In the genomic region with DNA sequence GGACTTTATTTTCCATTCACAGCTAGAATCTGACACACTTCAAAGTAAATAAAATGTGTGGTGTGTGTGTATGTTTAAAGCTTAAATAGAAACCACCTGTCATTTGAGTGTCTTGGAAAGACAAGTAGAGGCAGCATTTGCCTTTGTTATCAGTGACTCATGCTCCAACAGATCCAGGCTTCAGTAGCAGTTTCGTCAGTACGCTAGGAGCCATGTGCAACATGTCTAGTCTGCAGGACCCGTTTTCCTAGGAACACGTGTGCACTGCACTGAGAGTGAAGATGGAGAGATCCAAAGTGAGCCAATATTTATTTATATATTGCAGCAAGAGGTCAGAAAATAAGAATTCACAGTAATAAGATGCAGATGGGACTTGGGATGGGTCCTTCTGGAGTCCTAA, we compare ENCODE assay signal across 12 cellular contexts. TPM values are rescaled to one million over a fixed set of nuclear protein-coding genes. Genes with fewer than 3 reads are reported as not detected.
A peak's percentile ranks its signal among the peaks of the same experiment; 100 is the strongest.
DNase-seq lines count a peak whose midpoint lies in the region; TF ChIP-seq lines count a peak whose summit lies in the region.
"Had no signal": no experiment of that assay in that cellular context is flagged by ENCODE, and none has a peak within 500 bp of the region (broad histone marks: within the 10 kb centered on the region; RNA-seq: fewer than 3 reads in every experiment).

No MANE protein-coding gene starts in this region.

- H3K4me3 ChIP-seq in AG09309 (ENCODE audit: control insufficient read depth, low read depth, low read length), result no peak overlapping the region
- no peak overlapping the region for H3K4me3 ChIP-seq in SK-N-SH (ENCODE audit: low read depth in 2 of 2, low read length in 1 of 2)
- no peak overlapping the region for H3K4me3 ChIP-seq in fibroblast of villous mesenchyme (ENCODE audit: low read depth, low read length)

- H3K27me3 ChIP-seq in SK-N-SH (ENCODE audit: insufficient read depth), result no peaks in the 10 kb centered on the region

- 0 out of 2 replicates have a peak overlapping the region, but pooled peaks have one; percentile 15 for H3K4me2 ChIP-seq in SK-N-SH

- CTCF ChIA-PET in SK-N-SH (lab: Yijun Ruan, JAX), result no interaction called here

- peaks cover 42% of the 10 kb centered on the region; the same call in 1 of the 2 replicates for H3K79me2 ChIP-seq in SK-N-SH (ENCODE audit: insufficient read depth)

- no peaks in the 10 kb centered on the region for H4K20me1 ChIP-seq in SK-N-SH (ENCODE audit: insufficient read depth)

- no peaks in the 10 kb centered on the region for H3K9me2 ChIP-seq in SK-N-SH

- H3K9ac ChIP-seq in SK-N-SH, result no peak overlapping the region

- H3K4me1 ChIP-seq in SK-N-SH (ENCODE audit: control insufficient read depth in 1 of 2, insufficient read depth in 2 of 2, low read depth in 1 of 2, low read length in 1 of 2), result peaks cover 30 to 33% of the 10 kb centered on the region in 2 experiments; a peak in 3 of 4 replicates

- POLR2A ChIA-PET in SK-N-SH (lab: Yijun Ruan, JAX), result no interaction called here

- peak overlapping the region; percentile 57 to 91 for H3K27ac ChIP-seq in SK-N-SH (ENCODE audit: low read depth in 2 of 2, low read length in 1 of 2)

- no peaks in the 10 kb centered on the region for H3K9me3 ChIP-seq in SK-N-SH

- TF ChIP-seq CTCF in AG09309 (IDR thresholded peaks at IDR 0.05; ENCODE audit: control insufficient read depth, insufficient read depth, low read depth, low read length, missing control alignments), result no peak
- TF ChIP-seq CTCF in SK-N-SH (IDR thresholded peaks at IDR 0.05), result no peak
- no peak for TF ChIP-seq CTCF in fibroblast of villous mesenchyme (IDR thresholded peaks at IDR 0.05; ENCODE audit: insufficient read depth, low read depth, low read length)

- H3F3A ChIP-seq in SK-N-SH (replicated peaks; ENCODE audit: insufficient read depth), result peaks cover 22% of the 10 kb centered on the region

- DNase-seq in AG09309 (ENCODE audit: low read depth) (peak; percentile 78), HCEC 1CT (peak; percentile 80), SK-N-SH (peak; percentile 24), fibroblast of villous mesenchyme (ENCODE audit: low read depth) (peak; percentile 99), NCI-H2227 (lab: John Stamatoyannopoulos, UW; ENCODE audit: unreplicated experiment) (no peak), OCI-M2 (lab: John Stamatoyannopoulos, UW; ENCODE audit: unreplicated experiment) (no peak), NCI-H69 (lab: John Stamatoyannopoulos, UW) (no peak)
- no peak for DNase-seq in activated effector memory CD4-positive, alpha-beta T cell treated with Interleukin-2 at 50 U/mL for 16 hours
- DNase-seq: COR-L47, immature natural killer cell, MM.1S, nephron progenitor cell had no signal

- H3K36me3 ChIP-seq in SK-N-SH (replicated peaks in 1 of 2; ENCODE audit: control insufficient read depth in 1 of 2, insufficient read depth in 2 of 2, low read length in 1 of 2), result peaks cover 0 to 5% of the 10 kb centered on the region in 2 experiments

- WGBS in SK-N-SH (ENCODE audit: low lambda C conversion rate), result 6% methylated on average over 4 of the region's 4 CpGs

- peak; percentile 11; the same call in 1 of the 2 replicates for TF ChIP-seq RAD21 in SK-N-SH (IDR thresholded peaks at IDR 0.05; ENCODE audit: low read length)

- TF ChIP-seq EP300 in SK-N-SH (IDR thresholded peaks at IDR 0.05; ENCODE audit: borderline replicate concordance in 1 of 2, low read depth in 1 of 2, low read length in 1 of 2), result peak; percentile 43 to 71; a peak in 2 of 4 replicates

- no peak overlapping the region for H2AFZ ChIP-seq in SK-N-SH (ENCODE audit: low read depth)

TF ChIP-seq in SK-N-SH, 30 proteins besides CTCF, POLR2A, EP300 and RAD21 (continues in another document):
- peak; percentile 70 for TF ChIP-seq GATA2 (CRISPR knock-in tag; IDR thresholded peaks at IDR 0.05)
- TF ChIP-seq, protein P1, sequence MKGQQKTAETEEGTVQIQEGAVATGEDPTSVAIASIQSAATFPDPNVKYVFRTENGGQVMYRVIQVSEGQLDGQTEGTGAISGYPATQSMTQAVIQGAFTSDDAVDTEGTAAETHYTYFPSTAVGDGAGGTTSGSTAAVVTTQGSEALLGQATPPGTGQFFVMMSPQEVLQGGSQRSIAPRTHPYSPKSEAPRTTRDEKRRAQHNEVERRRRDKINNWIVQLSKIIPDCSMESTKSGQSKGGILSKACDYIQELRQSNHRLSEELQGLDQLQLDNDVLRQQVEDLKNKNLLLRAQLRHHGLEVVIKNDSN (IDR thresholded peaks at IDR 0.05; ENCODE audit: borderline replicate concordance, low read depth), result peak; percentile 58; the same call in 1 of the 2 replicates
- TF ChIP-seq SIN3A (IDR thresholded peaks at IDR 0.05; ENCODE audit: borderline replicate concordance, low read depth, low read length), result peak; percentile 58; the same call in 1 of the 2 replicates
- peak; percentile 98 for TF ChIP-seq MXI1 (IDR thresholded peaks at IDR 0.05; ENCODE audit: low read depth, low read length)
- TF ChIP-seq POLR2AphosphoS5 (IDR thresholded peaks at IDR 0.05; ENCODE audit: low read depth, low read length), result peak; percentile 64
- TF ChIP-seq CHD2 (IDR thresholded peaks at IDR 0.05; ENCODE audit: low read length, partially characterized antibody), result peak; percentile 27
- no peak for TF ChIP-seq TEAD4 (IDR thresholded peaks at IDR 0.05; ENCODE audit: borderline replicate concordance, insufficient read depth)
- no peak for TF ChIP-seq RXRA (IDR thresholded peaks at IDR 0.05; ENCODE audit: borderline replicate concordance, low read depth)
- TF ChIP-seq RFX5 (IDR thresholded peaks at IDR 0.05; ENCODE audit: low read length), result no peak
- TF ChIP-seq MEF2A (IDR thresholded peaks at IDR 0.05; ENCODE audit: borderline replicate concordance, low read depth), result no peak
- TF ChIP-seq EZH2phosphoT487 (IDR thresholded peaks at IDR 0.05; ENCODE audit: borderline replicate concordance, low read depth), result no peak
- TF ChIP-seq, protein P2, sequence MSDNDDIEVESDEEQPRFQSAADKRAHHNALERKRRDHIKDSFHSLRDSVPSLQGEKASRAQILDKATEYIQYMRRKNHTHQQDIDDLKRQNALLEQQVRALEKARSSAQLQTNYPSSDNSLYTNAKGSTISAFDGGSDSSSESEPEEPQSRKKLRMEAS (IDR thresholded peaks at IDR 0.05; ENCODE audit: low read depth), result peak; percentile 95
- TF ChIP-seq, protein P3, sequence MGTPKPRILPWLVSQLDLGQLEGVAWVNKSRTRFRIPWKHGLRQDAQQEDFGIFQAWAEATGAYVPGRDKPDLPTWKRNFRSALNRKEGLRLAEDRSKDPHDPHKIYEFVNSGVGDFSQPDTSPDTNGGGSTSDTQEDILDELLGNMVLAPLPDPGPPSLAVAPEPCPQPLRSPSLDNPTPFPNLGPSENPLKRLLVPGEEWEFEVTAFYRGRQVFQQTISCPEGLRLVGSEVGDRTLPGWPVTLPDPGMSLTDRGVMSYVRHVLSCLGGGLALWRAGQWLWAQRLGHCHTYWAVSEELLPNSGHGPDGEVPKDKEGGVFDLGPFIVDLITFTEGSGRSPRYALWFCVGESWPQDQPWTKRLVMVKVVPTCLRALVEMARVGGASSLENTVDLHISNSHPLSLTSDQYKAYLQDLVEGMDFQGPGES (IDR thresholded peaks at IDR 0.05; ENCODE audit: low read depth, low read length), result no peak
- TF ChIP-seq GABPA (IDR thresholded peaks at IDR 0.05; ENCODE audit: low read depth), result no peak
- TF ChIP-seq YY1 (IDR thresholded peaks at IDR 0.05; ENCODE audit: low read depth), result no peak
- TF ChIP-seq, protein P4, sequence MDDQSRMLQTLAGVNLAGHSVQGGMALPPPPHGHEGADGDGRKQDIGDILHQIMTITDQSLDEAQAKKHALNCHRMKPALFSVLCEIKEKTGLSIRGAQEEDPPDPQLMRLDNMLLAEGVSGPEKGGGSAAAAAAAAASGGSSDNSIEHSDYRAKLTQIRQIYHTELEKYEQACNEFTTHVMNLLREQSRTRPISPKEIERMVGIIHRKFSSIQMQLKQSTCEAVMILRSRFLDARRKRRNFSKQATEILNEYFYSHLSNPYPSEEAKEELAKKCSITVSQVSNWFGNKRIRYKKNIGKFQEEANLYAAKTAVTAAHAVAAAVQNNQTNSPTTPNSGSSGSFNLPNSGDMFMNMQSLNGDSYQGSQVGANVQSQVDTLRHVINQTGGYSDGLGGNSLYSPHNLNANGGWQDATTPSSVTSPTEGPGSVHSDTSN (IDR thresholded peaks at IDR 0.05), result peak; percentile 70
- TF ChIP-seq, protein P5, sequence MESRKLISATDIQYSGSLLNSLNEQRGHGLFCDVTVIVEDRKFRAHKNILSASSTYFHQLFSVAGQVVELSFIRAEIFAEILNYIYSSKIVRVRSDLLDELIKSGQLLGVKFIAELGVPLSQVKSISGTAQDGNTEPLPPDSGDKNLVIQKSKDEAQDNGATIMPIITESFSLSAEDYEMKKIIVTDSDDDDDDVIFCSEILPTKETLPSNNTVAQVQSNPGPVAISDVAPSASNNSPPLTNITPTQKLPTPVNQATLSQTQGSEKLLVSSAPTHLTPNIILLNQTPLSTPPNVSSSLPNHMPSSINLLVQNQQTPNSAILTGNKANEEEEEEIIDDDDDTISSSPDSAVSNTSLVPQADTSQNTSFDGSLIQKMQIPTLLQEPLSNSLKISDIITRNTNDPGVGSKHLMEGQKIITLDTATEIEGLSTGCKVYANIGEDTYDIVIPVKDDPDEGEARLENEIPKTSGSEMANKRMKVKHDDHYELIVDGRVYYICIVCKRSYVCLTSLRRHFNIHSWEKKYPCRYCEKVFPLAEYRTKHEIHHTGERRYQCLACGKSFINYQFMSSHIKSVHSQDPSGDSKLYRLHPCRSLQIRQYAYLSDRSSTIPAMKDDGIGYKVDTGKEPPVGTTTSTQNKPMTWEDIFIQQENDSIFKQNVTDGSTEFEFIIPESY (IDR thresholded peaks at IDR 0.05; ENCODE audit: borderline replicate concordance, low read depth), result no peak
- peak; percentile 45; the same call in 1 of the 2 replicates for TF ChIP-seq RCOR1 (IDR thresholded peaks at IDR 0.05; ENCODE audit: low read length)
- no peak for TF ChIP-seq NRF1 (IDR thresholded peaks at IDR 0.05; ENCODE audit: low read depth, low read length)
- TF ChIP-seq SMC3 (IDR thresholded peaks at IDR 0.05; ENCODE audit: low read depth, low read length), result no peak
- TF ChIP-seq FOSL2 (IDR thresholded peaks at IDR 0.05; ENCODE audit: borderline replicate concordance, low read depth), result peak; percentile 71; the same call in 1 of the 2 replicates
- peak; percentile 37; the same call in 1 of the 2 replicates for TF ChIP-seq FOXJ3 (CRISPR knock-in tag; IDR thresholded peaks at IDR 0.05)
- no peak for TF ChIP-seq ELF1 (IDR thresholded peaks at IDR 0.05)
- TF ChIP-seq TCF12 (IDR thresholded peaks at IDR 0.05), result peak; percentile 95

RNA-seq across cellular contexts. Expression of a gene that starts 41.8 kb away (rescaled TPM):
- 15.5 and 22.1 TPM in 2 replicates for polyA plus RNA-seq in SK-N-SH (2012; rRNA removed)
- 12.4 and 15.1 TPM in 2 replicates for polyA plus RNA-seq in SK-N-SH (2012; cell fraction: cytosol; rRNA removed)
- 35.3 and 68.0 TPM in 2 replicates for polyA plus RNA-seq in SK-N-SH (2012; cell fraction: nucleus; rRNA removed)
- 98.9 and 180 TPM in 2 replicates for total RNA-seq in fibroblast of villous mesenchyme
- polyA plus RNA-seq: immature natural killer cell had no signal

Comparison
In these comparisons a context has a peak if more than half of its experiments do, and no peak if none do; other contexts are left out.
1. DNase-seq: peak in AG09309 (single experiment), HCEC 1CT (single experiment), SK-N-SH (single experiment) and fibroblast of villous mesenchyme (single experiment); none in NCI-H2227 (single experiment), OCI-M2 (single experiment), NCI-H69 (single experiment) and activated effector memory CD4-positive, alpha-beta T cell treated with Interleukin-2 at 50 U/mL for 16 hours (single experiment).